ENCODE assay signal across 2 cellular contexts in the genomic region with DNA sequence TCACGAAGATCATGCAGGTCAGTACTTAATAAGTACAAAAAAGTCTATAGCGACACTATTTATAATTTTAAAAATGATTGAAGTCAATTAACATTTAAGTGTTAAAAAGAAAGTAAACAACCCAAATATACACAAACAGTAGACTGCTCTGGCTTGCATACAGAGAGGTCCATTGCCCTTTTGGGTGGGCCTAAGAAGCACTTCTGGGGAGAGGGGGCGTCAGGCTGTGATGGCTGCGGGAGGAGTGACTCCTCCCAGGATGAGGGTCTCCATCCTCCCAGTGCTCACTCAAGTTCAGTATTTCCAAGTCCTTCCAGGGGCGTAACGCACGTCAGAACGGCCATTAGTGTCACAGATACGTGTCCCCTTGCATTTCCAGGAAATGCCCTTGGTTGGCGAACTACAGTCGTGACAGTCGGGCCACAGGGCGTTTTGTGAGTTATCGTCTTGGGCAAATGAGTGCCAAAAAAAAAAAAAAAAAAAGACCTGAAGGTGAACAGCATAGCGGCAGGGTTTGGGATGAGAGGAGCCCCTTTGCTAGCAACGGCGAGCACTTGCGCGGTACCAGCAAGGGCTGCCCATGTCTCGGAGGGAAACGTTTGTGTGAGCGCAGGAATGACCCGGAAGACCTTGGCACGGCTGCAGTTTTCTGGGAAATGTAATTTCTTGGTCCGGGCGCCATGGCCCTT.
TF ChIP-seq lines count a peak whose summit lies in the region.

A gene with protein sequence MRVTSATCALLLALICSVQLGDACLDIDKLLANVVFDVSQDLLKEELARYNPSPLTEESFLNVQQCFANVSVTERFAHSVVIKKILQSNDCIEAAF (minus strand): TSS at position 463 of the 689 bp plus-strand sequence. CDS start 82,596 bp downstream, outside the sequence.

TF ChIP-seq in WTC11, 78 proteins besides CTCF, POLR2A, EP300 and RAD21 (continued from another document and continues in another):
- TF ChIP-seq NR2C2 (CRISPR knock-in tag; IDR thresholded peaks at IDR 0.05) (peak; percentile 98), ERG (CRISPR knock-in tag; IDR thresholded peaks at IDR 0.05) (no peak), CBFB (CRISPR knock-in tag; IDR thresholded peaks at IDR 0.05; ENCODE audit: low read depth) (no peak), ZNF423 (CRISPR knock-in tag; IDR thresholded peaks at IDR 0.05) (no peak), CREB1 (CRISPR knock-in tag; IDR thresholded peaks at IDR 0.05) (no peak), ZBTB21 (CRISPR knock-in tag; IDR thresholded peaks at IDR 0.05; ENCODE audit: borderline replicate concordance) (no peak), ZNF121 (CRISPR knock-in tag; IDR thresholded peaks at IDR 0.05) (no peak), MYBL2 (CRISPR knock-in tag; IDR thresholded peaks at IDR 0.05) (no peak), ESRRA (CRISPR knock-in tag; IDR thresholded peaks at IDR 0.05; ENCODE audit: borderline replicate concordance) (no peak), ZNF138 (CRISPR knock-in tag; conservative IDR thresholded peaks at IDR 0.05) (no peak)
- TF ChIP-seq, protein P1, sequence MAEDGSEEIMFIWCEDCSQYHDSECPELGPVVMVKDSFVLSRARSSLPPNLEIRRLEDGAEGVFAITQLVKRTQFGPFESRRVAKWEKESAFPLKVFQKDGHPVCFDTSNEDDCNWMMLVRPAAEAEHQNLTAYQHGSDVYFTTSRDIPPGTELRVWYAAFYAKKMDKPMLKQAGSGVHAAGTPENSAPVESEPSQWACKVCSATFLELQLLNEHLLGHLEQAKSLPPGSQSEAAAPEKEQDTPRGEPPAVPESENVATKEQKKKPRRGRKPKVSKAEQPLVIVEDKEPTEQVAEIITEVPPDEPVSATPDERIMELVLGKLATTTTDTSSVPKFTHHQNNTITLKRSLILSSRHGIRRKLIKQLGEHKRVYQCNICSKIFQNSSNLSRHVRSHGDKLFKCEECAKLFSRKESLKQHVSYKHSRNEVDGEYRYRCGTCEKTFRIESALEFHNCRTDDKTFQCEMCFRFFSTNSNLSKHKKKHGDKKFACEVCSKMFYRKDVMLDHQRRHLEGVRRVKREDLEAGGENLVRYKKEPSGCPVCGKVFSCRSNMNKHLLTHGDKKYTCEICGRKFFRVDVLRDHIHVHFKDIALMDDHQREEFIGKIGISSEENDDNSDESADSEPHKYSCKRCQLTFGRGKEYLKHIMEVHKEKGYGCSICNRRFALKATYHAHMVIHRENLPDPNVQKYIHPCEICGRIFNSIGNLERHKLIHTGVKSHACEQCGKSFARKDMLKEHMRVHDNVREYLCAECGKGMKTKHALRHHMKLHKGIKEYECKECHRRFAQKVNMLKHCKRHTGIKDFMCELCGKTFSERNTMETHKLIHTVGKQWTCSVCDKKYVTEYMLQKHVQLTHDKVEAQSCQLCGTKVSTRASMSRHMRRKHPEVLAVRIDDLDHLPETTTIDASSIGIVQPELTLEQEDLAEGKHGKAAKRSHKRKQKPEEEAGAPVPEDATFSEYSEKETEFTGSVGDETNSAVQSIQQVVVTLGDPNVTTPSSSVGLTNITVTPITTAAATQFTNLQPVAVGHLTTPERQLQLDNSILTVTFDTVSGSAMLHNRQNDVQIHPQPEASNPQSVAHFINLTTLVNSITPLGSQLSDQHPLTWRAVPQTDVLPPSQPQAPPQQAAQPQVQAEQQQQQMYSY (CRISPR knock-in tag; IDR thresholded peaks at IDR 0.05) = no peak
- TF ChIP-seq, protein P2, sequence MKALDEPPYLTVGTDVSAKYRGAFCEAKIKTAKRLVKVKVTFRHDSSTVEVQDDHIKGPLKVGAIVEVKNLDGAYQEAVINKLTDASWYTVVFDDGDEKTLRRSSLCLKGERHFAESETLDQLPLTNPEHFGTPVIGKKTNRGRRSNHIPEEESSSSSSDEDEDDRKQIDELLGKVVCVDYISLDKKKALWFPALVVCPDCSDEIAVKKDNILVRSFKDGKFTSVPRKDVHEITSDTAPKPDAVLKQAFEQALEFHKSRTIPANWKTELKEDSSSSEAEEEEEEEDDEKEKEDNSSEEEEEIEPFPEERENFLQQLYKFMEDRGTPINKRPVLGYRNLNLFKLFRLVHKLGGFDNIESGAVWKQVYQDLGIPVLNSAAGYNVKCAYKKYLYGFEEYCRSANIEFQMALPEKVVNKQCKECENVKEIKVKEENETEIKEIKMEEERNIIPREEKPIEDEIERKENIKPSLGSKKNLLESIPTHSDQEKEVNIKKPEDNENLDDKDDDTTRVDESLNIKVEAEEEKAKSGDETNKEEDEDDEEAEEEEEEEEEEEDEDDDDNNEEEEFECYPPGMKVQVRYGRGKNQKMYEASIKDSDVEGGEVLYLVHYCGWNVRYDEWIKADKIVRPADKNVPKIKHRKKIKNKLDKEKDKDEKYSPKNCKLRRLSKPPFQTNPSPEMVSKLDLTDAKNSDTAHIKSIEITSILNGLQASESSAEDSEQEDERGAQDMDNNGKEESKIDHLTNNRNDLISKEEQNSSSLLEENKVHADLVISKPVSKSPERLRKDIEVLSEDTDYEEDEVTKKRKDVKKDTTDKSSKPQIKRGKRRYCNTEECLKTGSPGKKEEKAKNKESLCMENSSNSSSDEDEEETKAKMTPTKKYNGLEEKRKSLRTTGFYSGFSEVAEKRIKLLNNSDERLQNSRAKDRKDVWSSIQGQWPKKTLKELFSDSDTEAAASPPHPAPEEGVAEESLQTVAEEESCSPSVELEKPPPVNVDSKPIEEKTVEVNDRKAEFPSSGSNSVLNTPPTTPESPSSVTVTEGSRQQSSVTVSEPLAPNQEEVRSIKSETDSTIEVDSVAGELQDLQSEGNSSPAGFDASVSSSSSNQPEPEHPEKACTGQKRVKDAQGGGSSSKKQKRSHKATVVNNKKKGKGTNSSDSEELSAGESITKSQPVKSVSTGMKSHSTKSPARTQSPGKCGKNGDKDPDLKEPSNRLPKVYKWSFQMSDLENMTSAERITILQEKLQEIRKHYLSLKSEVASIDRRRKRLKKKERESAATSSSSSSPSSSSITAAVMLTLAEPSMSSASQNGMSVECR (CRISPR knock-in tag; IDR thresholded peaks at IDR 0.05; ENCODE audit: borderline replicate concordance) = no peak
- TF ChIP-seq, protein P3, sequence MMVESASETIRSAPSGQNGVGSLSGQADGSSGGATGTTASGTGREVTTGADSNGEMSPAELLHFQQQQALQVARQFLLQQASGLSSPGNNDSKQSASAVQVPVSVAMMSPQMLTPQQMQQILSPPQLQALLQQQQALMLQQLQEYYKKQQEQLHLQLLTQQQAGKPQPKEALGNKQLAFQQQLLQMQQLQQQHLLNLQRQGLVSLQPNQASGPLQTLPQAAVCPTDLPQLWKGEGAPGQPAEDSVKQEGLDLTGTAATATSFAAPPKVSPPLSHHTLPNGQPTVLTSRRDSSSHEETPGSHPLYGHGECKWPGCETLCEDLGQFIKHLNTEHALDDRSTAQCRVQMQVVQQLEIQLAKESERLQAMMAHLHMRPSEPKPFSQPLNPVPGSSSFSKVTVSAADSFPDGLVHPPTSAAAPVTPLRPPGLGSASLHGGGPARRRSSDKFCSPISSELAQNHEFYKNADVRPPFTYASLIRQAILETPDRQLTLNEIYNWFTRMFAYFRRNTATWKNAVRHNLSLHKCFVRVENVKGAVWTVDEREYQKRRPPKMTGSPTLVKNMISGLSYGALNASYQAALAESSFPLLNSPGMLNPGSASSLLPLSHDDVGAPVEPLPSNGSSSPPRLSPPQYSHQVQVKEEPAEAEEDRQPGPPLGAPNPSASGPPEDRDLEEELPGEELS (CRISPR knock-in tag; IDR thresholded peaks at IDR 0.05) = no peak

TF ChIP-seq in endothelial cell of umbilical vein, 7 proteins besides CTCF, POLR2A, EP300 and RAD21 (continued from another document):
- TF ChIP-seq EZH2 (IDR thresholded peaks at IDR 0.05; ENCODE audit: borderline replicate concordance, low read depth, low read length, severe bottlenecking) (no peak), FOS (IDR thresholded peaks at IDR 0.05; ENCODE audit: borderline replicate concordance, insufficient read depth, low read length) (no peak)
